ENCODE assay signal across 9 cellular contexts in genomic region chr13:46679369-46680180, GRCh38.
DNase-seq lines count a peak whose midpoint lies in the region; TF ChIP-seq lines count a peak whose summit lies in the region.
"Had no signal": no experiment of that assay in that cellular context is flagged by ENCODE, and none has a peak within 500 bp of the region (broad histone marks: within the 10 kb centered on the region; RNA-seq: fewer than 3 reads in every experiment).

No MANE protein-coding gene starts in this region.

- H4K20me1 ChIP-seq in GM23248 (ENCODE audit: insufficient read depth) (0 out of 2 replicates have a peak, but pooled peaks cover 5% of the 10 kb centered on the region), OCI-LY3 (ENCODE audit: insufficient read depth, low read length) (no peaks in the 10 kb centered on the region)

- H3K9me2 ChIP-seq in GM23248 (ENCODE audit: insufficient read depth) = no peaks in the 10 kb centered on the region

- no peaks in the 10 kb centered on the region for H3K9me3 ChIP-seq in GM23248 (ENCODE audit: low read depth)
- no peaks in the 10 kb centered on the region for H3K9me3 ChIP-seq in OCI-LY3 (ENCODE audit: insufficient read depth, low read length)
- H3K9me3 ChIP-seq in esophagus (ENCODE audit: control insufficient read depth in 2 of 2, insufficient read depth in 1 of 2, low read depth in 1 of 2, low read length in 1 of 2) = no peaks in the 10 kb centered on the region
- no peaks in the 10 kb centered on the region for H3K9me3 ChIP-seq in ovary

- H2AFZ ChIP-seq in GM23248 (peak overlapping the region; percentile 60), OCI-LY3 (ENCODE audit: low read depth, low read length) (no peak overlapping the region)

- peak; percentile 44 for TF ChIP-seq CTCF in OCI-LY3 (IDR thresholded peaks at IDR 0.05; ENCODE audit: low read depth, low read length)
- TF ChIP-seq CTCF in ovary (IDR thresholded peaks at IDR 0.05) = no peak

- in situ Hi-C loops in GM23248 (cut with MboI) (no loop called here), G401 (cut with HindIII; ENCODE audit: low sequenced_read_pairs) (no loop called here)

- peak overlapping the region; percentile 71 for H3K27ac ChIP-seq in GM23248
- peak overlapping the region; percentile 41 for H3K27ac ChIP-seq in OCI-LY3 (ENCODE audit: low read length)
- H3K27ac ChIP-seq in esophagus (ENCODE audit: low read depth in 2 of 2, low read length in 1 of 2) = peak overlapping the region; percentile 50 to 71
- peak overlapping the region; percentile 73 to 75 for H3K27ac ChIP-seq in ovary
- H3K27ac ChIP-seq: C4-2B had no signal

- DNase-seq in NCI-H146 (lab: John Stamatoyannopoulos, UW) (peak; percentile 50), NCI-H146 treated with DMSO at 0.1 percent for 48 hours (lab: John Stamatoyannopoulos, UW; ENCODE audit: unreplicated experiment) (no peak), GM23248 (peak; percentile 87), ovary (peak in 4 of 5 donors; percentile 34 to 50 (median 45)), G401 (ENCODE audit: low spot score) (no peak), inferior parietal cortex (ENCODE audit: extremely low spot score) (no peak)

- peaks cover 23% of the 10 kb centered on the region; the same call in 1 of the 2 replicates for H3F3A ChIP-seq in GM23248 (ENCODE audit: insufficient read depth)

- H3K4me1 ChIP-seq in GM23248 (ENCODE audit: insufficient read depth) (peaks cover 17% of the 10 kb centered on the region), OCI-LY3 (ENCODE audit: low read length) (peaks cover 52% of the 10 kb centered on the region), esophagus (ENCODE audit: control insufficient read depth in 2 of 2, insufficient read depth in 2 of 2, low read length in 1 of 2) (no peaks in the 10 kb centered on the region), ovary (ENCODE audit: insufficient read depth) (peaks cover 3% of the 10 kb centered on the region)

- whole genome bisulfite sequencing in GM23248 (ENCODE audit: low coverage in 1 of 2, low lambda C conversion rate in 2 of 2, missing lambda C conversion rate in 2 of 2), 2 experiments = 5 to 7% methylated on average over 12 of the region's 12 CpGs
- WGBS in esophagus, 2 donors = 36 to 40% methylated on average over 12 of the region's 12 CpGs
- 3 to 9% (median 5%) methylated on average over 12 of the region's 12 CpGs for WGBS in ovary, 3 donors

- no peak for TF ChIP-seq EP300 in ovary (IDR thresholded peaks at IDR 0.05)

- H3K36me3 ChIP-seq in GM23248 (ENCODE audit: low read depth) = no peaks in the 10 kb centered on the region
- H3K36me3 ChIP-seq in OCI-LY3 (replicated peaks; ENCODE audit: low read depth, low read length) = peaks cover 9% of the 10 kb centered on the region
- H3K36me3 ChIP-seq in esophagus (ENCODE audit: control insufficient read depth in 2 of 2, insufficient read depth in 2 of 2, low read length in 1 of 2) = peaks cover 0 to 4% of the 10 kb centered on the region in 2 donors
- H3K36me3 ChIP-seq in ovary = no peaks in the 10 kb centered on the region

- H3K9ac ChIP-seq in GM23248 (peak overlapping the region; percentile 72), OCI-LY3 (ENCODE audit: low read length) (peak overlapping the region; percentile 49)

- H3K4me2 ChIP-seq in GM23248 (ENCODE audit: unreplicated experiment) (peak overlapping the region; percentile 93), OCI-LY3 (ENCODE audit: low read length) (peak overlapping the region; percentile 94)

- H3K79me2 ChIP-seq in GM23248 (ENCODE audit: insufficient read depth) = peaks cover 61% of the 10 kb centered on the region
- H3K79me2 ChIP-seq in OCI-LY3 (ENCODE audit: low read length) = peaks cover 60% of the 10 kb centered on the region

- H3K27me3 ChIP-seq in GM23248 (replicated peaks; ENCODE audit: insufficient read depth) = no peaks in the 10 kb centered on the region
- H3K27me3 ChIP-seq in OCI-LY3 (ENCODE audit: low read depth, low read length) = no peaks in the 10 kb centered on the region
- H3K27me3 ChIP-seq in esophagus (ENCODE audit: control insufficient read depth in 1 of 2, insufficient read depth in 2 of 2, low read length in 2 of 2) = no peaks in the 10 kb centered on the region
- no peaks in the 10 kb centered on the region for H3K27me3 ChIP-seq in ovary

- H3K4me3 ChIP-seq in GM23248 (peak overlapping the region; percentile 72), OCI-LY3 (ENCODE audit: low read length) (peak overlapping the region; percentile 71), esophagus (ENCODE audit: low read depth in 1 of 2, low read length in 2 of 2) (no peak overlapping the region), ovary (peak overlapping the region; percentile 24)

- no peak for TF ChIP-seq POLR2A in ovary (IDR thresholded peaks at IDR 0.05)

- intact Hi-C loops in ovary (cut with DNase I) = loop anchor here in 1 of 4 donors (5.0 kb wide), 1 partner anchor 122 kb away; no protein-coding TSS in a partner anchor

Comparison
In these comparisons a context has a peak if more than half of its experiments do, and no peak if none do; other contexts are left out.
1. DNase-seq: peak in NCI-H146 (single experiment), GM23248 (single experiment) and ovary (4 of 5); none in NCI-H146 treated with DMSO at 0.1 percent for 48 hours (single experiment), G401 (single experiment) and inferior parietal cortex (single experiment).
2. H3K4me3 ChIP-seq: peak in GM23248 (single experiment), OCI-LY3 (single experiment) and ovary (single experiment); none in esophagus (0 of 2).
3. Peak in every context shown above with its lines, with median percentiles within 50 percentile points of each other: H3K27ac ChIP-seq.